In genomic region chr3:125148016-125148812, GRCh38 we compare ENCODE assay signal across 1 cellular context.
TF ChIP-seq lines count a peak whose summit lies in the region.

No MANE protein-coding gene starts in this region.

TF ChIP-seq in WTC11, 78 proteins besides CTCF, POLR2A, EP300 and RAD21 (continued from another document):
- TF ChIP-seq E2F4 (CRISPR knock-in tag; IDR thresholded peaks at IDR 0.05; ENCODE audit: borderline replicate concordance, low read depth): no peak
